Comparison of ENCODE assay signal across 8 cellular contexts in genomic region chr2:88170472-88170892, GRCh38.
DNase-seq lines count a peak whose midpoint lies in the region; ATAC-seq and TF ChIP-seq lines count a peak whose summit lies in the region.

No MANE protein-coding gene starts in this region.

- no peak for ATAC-seq in GM21717 (IDR thresholded peaks at IDR 0.05; ENCODE audit: unreplicated experiment)

- H3K27ac ChIP-seq in neutrophil = peak overlapping the region; percentile 55

- H3K9me3 ChIP-seq in neutrophil = no peaks in the 10 kb centered on the region

- peaks cover 6 to 8% of the 10 kb centered on the region in 2 experiments for H3K4me1 ChIP-seq in neutrophil (ENCODE audit: control insufficient read depth in 1 of 2, insufficient read depth in 1 of 2, low read depth in 1 of 2, low read length in 1 of 2)

- H3K27me3 ChIP-seq in neutrophil = peaks cover 23% of the 10 kb centered on the region

- TF ChIP-seq CTCF in fibroblast of mammary gland (conservative IDR thresholded peaks at IDR 0.05; ENCODE audit: control insufficient read depth, insufficient read depth, low read depth, low read length) = no peak
- TF ChIP-seq CTCF in neutrophil (IDR thresholded peaks at IDR 0.05) = no peak

- peak; percentile 31 for DNase-seq in GM03348 (ENCODE audit: low spot score)
- DNase-seq in RKO (ENCODE audit: low spot score) = peak; percentile 6
- DNase-seq in fibroblast of mammary gland (ENCODE audit: low read depth) = peak; percentile 25
- no peak for DNase-seq in LoVo (ENCODE audit: low spot score)
- DNase-seq in NCI-H2029 treated with DMSO at 0.1 percent for 48 hours (lab: John Stamatoyannopoulos, UW) = no peak
- DNase-seq in activated effector memory CD4-positive, alpha-beta T cell treated with anti-CD3 and anti-CD28 coated beads, Interleukin-2, amount 50 U/mL, for 16 hours = no peak

- no peaks in the 10 kb centered on the region for H3K36me3 ChIP-seq in neutrophil

- H3K4me3 ChIP-seq in fibroblast of mammary gland (ENCODE audit: control insufficient read depth, low read depth, low read length) (peak overlapping the region; percentile 57), neutrophil (ENCODE audit: low read depth in 1 of 2, low read length in 1 of 2) (peak overlapping the region; percentile 58 to 61)

Comparison
In these comparisons a context has a peak if more than half of its experiments do, and no peak if none do; other contexts are left out.
1. DNase-seq: peak in GM03348 (single experiment), RKO (single experiment) and fibroblast of mammary gland (single experiment); none in LoVo (single experiment), NCI-H2029 treated with DMSO at 0.1 percent for 48 hours (single experiment) and activated effector memory CD4-positive, alpha-beta T cell treated with anti-CD3 and anti-CD28 coated beads, Interleukin-2, amount 50 U/mL, for 16 hours (single experiment).